In the genomic region with DNA sequence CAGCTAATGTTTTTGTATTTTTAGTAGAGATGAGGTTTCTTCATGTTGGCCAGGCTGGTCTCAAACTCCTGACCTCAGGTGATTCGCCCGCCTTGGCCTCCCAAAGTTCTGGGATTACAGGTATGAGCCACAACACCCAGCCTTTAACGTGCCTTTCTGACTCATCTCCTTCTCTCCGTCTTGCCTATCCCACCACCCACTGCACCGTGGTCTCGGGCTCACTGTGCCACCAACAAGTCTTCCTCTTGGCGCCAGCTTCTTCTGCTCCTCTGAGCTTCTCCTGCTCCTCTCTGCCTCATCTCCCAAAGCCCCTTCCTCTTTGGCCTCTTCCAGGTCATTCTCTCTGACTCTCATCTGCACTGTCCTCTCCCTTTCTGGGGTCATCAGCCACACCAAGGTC, we compare ENCODE assay signal across 2 cellular contexts.
TF ChIP-seq lines count a peak whose summit lies in the region.

No MANE protein-coding gene starts in this region.

TF ChIP-seq in HEK293, 187 proteins besides CTCF, POLR2A, EP300 and RAD21:
- peak; percentile 26; the same call in 1 of the 2 replicates for TF ChIP-seq ZNF394 (tag by site-specific recombination; IDR thresholded peaks at IDR 0.05; ENCODE audit: borderline replicate concordance)
- TF ChIP-seq BCL11A (tag by site-specific recombination; IDR thresholded peaks at IDR 0.05; ENCODE audit: low read depth): no peak

TF ChIP-seq in H1, 55 proteins besides CTCF, POLR2A, EP300 and RAD21:
- TF ChIP-seq, protein P1, sequence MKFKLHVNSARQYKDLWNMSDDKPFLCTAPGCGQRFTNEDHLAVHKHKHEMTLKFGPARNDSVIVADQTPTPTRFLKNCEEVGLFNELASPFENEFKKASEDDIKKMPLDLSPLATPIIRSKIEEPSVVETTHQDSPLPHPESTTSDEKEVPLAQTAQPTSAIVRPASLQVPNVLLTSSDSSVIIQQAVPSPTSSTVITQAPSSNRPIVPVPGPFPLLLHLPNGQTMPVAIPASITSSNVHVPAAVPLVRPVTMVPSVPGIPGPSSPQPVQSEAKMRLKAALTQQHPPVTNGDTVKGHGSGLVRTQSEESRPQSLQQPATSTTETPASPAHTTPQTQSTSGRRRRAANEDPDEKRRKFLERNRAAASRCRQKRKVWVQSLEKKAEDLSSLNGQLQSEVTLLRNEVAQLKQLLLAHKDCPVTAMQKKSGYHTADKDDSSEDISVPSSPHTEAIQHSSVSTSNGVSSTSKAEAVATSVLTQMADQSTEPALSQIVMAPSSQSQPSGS (IDR thresholded peaks at IDR 0.05; ENCODE audit: low read length): no peak
- no peak for TF ChIP-seq PHF8 (conservative IDR thresholded peaks at IDR 0.05; ENCODE audit: low read depth, low read length)
- TF ChIP-seq SAP30 (IDR thresholded peaks at IDR 0.05; ENCODE audit: insufficient read depth, insufficient replicate concordance, low read length): no peak
- TF ChIP-seq CHD2 (IDR thresholded peaks at IDR 0.05; ENCODE audit: low read length): no peak
- TF ChIP-seq BRCA1 (IDR thresholded peaks at IDR 0.05; ENCODE audit: low read depth, low read length): no peak
- no peak for TF ChIP-seq KDM1A (IDR thresholded peaks at IDR 0.05; ENCODE audit: borderline replicate concordance, low read length)
- no peak for TF ChIP-seq SIRT6 (IDR thresholded peaks at IDR 0.05; ENCODE audit: low read length)
- no peak for TF ChIP-seq CHD1 (IDR thresholded peaks at IDR 0.05; ENCODE audit: low read depth, low read length)
- no peak for TF ChIP-seq SP4 (IDR thresholded peaks at IDR 0.05; ENCODE audit: low read length)
- TF ChIP-seq EZH2 (IDR thresholded peaks at IDR 0.05; ENCODE audit: low read depth, low read length, severe bottlenecking): no peak
- no peak for TF ChIP-seq KDM5A (IDR thresholded peaks at IDR 0.05; ENCODE audit: low read length)
TF ChIP-seq in H1: peak in this region for 0.
